ENCODE assay signal across 20 cellular contexts in genomic region chr1:5403935-5404334, GRCh38.
DNase-seq lines count a peak whose midpoint lies in the region; FAIRE-seq and TF ChIP-seq lines count a peak whose summit lies in the region.
"Had no signal": no experiment of that assay in that cellular context is flagged by ENCODE, and none has a peak within 500 bp of the region (broad histone marks: within the 10 kb centered on the region; RNA-seq: fewer than 3 reads in every experiment).

No MANE protein-coding gene starts in this region.

- H3K4me1 Mint-ChIP-seq in Caco-2 (ENCODE audit: low read depth, unreplicated experiment) = no peaks in the 10 kb centered on the region
- no peaks in the 10 kb centered on the region for H3K4me1 Mint-ChIP-seq in progenitor cell of endocrine pancreas (ENCODE audit: low read depth)

- H3K27ac Mint-ChIP-seq in Caco-2 (ENCODE audit: unreplicated experiment) (peak overlapping the region; percentile 77), progenitor cell of endocrine pancreas (peak overlapping the region; percentile 87)
- H3K27ac Mint-ChIP-seq: CD8-positive, alpha-beta T cell had no signal

- H3K4me1 ChIP-seq in Caco-2 (no peaks in the 10 kb centered on the region), kidney (ENCODE audit: control insufficient read depth in 1 of 2, insufficient read depth in 1 of 2, low read depth in 1 of 2, low read length in 2 of 2) (no peaks in the 10 kb centered on the region), breast epithelium (no peaks in the 10 kb centered on the region), stomach (no peaks in the 10 kb centered on the region)

- H3K27ac ChIP-seq in kidney (ENCODE audit: low read depth in 2 of 2, low read length in 2 of 2) (peak overlapping the region; percentile 37 to 74), breast epithelium (no peak overlapping the region), stomach (no peak overlapping the region)
- H3K27ac ChIP-seq: BLaER1 treated with 17β-estradiol and CSF1 and Interleukin-3, amounts not matched to agents 10 nM and 100 nM; GM23248 had no signal

- H3K27me3 Mint-ChIP-seq in Caco-2 (ENCODE audit: insufficient read depth, unreplicated experiment) (peaks cover 4% of the 10 kb centered on the region), progenitor cell of endocrine pancreas (no peaks in the 10 kb centered on the region)

- H3K36me3 Mint-ChIP-seq in Caco-2 (ENCODE audit: insufficient read depth, unreplicated experiment) (no peaks in the 10 kb centered on the region), progenitor cell of endocrine pancreas (ENCODE audit: insufficient read depth) (no peaks in the 10 kb centered on the region)
- H3K36me3 Mint-ChIP-seq: CD8-positive, alpha-beta T cell had no signal

- TF ChIP-seq EP300 in stomach (IDR thresholded peaks at IDR 0.05) = no peak

- no peak overlapping the region for H3K4me3 ChIP-seq in Caco-2 (ENCODE audit: low read depth, low read length)
- H3K4me3 ChIP-seq in kidney (ENCODE audit: low read length in 2 of 2) = no peak overlapping the region
- no peak overlapping the region for H3K4me3 ChIP-seq in breast epithelium
- H3K4me3 ChIP-seq in stomach = no peak overlapping the region
- H3K4me3 ChIP-seq: BLaER1 treated with 17β-estradiol and CSF1 and Interleukin-3, amounts not matched to agents 10 nM and 100 nM; GM23248 had no signal

- intact Hi-C loops in Caco-2 (cut with micrococcal nuclease; ENCODE audit: unreplicated experiment) = no loop called here
- intact Hi-C loops in kidney (cut with DNase I) = no loop called here
- intact Hi-C loops in breast epithelium (cut with DNase I; ENCODE audit: low total_unique reads) = no loop called here
- intact Hi-C loops in stomach (cut with DNase I; ENCODE audit: low total_unique reads) = no loop called here

- H3K27me3 ChIP-seq in Caco-2 (replicated peaks; ENCODE audit: control insufficient read depth, insufficient read depth, low read length) (no peaks in the 10 kb centered on the region), breast epithelium (no peaks in the 10 kb centered on the region), stomach (peaks cover 0 to 21% (median 0%) of the 10 kb centered on the region in 3 donors)
- H3K27me3 ChIP-seq: BLaER1 treated with 17β-estradiol and CSF1 and Interleukin-3, amounts not matched to agents 10 nM and 100 nM had no signal

- no TSS peak for BruUV-seq in Caco-2 (replicated peaks; lab: Mats Ljungman, UMichigan)

- no peak overlapping the region for H3K9ac ChIP-seq in kidney (ENCODE audit: low read length in 2 of 2)
- H3K9ac ChIP-seq: BLaER1 treated with 17β-estradiol and CSF1 and Interleukin-3, amounts not matched to agents 10 nM and 100 nM; GM23248 had no signal

- no peak overlapping the region for H3K4me3 Mint-ChIP-seq in Caco-2 (ENCODE audit: unreplicated experiment)
- H3K4me3 Mint-ChIP-seq in progenitor cell of endocrine pancreas (ENCODE audit: low read depth) = no peak overlapping the region
- H3K4me3 Mint-ChIP-seq: CD8-positive, alpha-beta T cell had no signal

- TF ChIP-seq CTCF in Caco-2 (IDR thresholded peaks at IDR 0.05; ENCODE audit: insufficient read depth in 1 of 2, low read depth in 1 of 2, low read length in 1 of 2, severe bottlenecking in 1 of 2, unreplicated experiment in 1 of 2) = no peak
- no peak for TF ChIP-seq CTCF in kidney (IDR thresholded peaks at IDR 0.05; ENCODE audit: borderline replicate concordance, extremely low read depth, insufficient read depth)
- no peak for TF ChIP-seq CTCF in progenitor cell of endocrine pancreas (IDR thresholded peaks at IDR 0.05; ENCODE audit: unreplicated experiment)
- TF ChIP-seq CTCF in breast epithelium (IDR thresholded peaks at IDR 0.05) = no peak
- TF ChIP-seq CTCF in stomach (IDR thresholded peaks at IDR 0.05) = no peak

- POLR2A ChIA-PET in Caco-2 (lab: Charles Lee) = no interaction called here

- 55 to 86% (median 71%) methylated on average over 3 to 5 of the region's 5 CpGs for WGBS in stomach, 5 donors

- H3K9me3 ChIP-seq in Caco-2 (peaks cover 6% of the 10 kb centered on the region; the same call in 1 of the 2 replicates), kidney (ENCODE audit: control insufficient read depth in 1 of 2, low read length in 2 of 2) (no peaks in the 10 kb centered on the region), breast epithelium (no peaks in the 10 kb centered on the region), stomach (no peaks in the 10 kb centered on the region)

- TF ChIP-seq POLR2A in breast epithelium (IDR thresholded peaks at IDR 0.05) = no peak
- TF ChIP-seq POLR2A in stomach (IDR thresholded peaks at IDR 0.05) = no peak

- FAIRE-seq in kidney (lab: Jason Lieb, UNC) = no peak
- FAIRE-seq: G401.6, GM12892, GM18507, H54, HTR-8/SVneo had no signal

- peaks cover 34% of the 10 kb centered on the region for H3K9me3 Mint-ChIP-seq in Caco-2 (ENCODE audit: unreplicated experiment)
- peaks cover 3% of the 10 kb centered on the region for H3K9me3 Mint-ChIP-seq in progenitor cell of endocrine pancreas (ENCODE audit: low read depth)

- DNase-seq in Caco-2 = no peak
- no peak for DNase-seq in kidney
- no peak for DNase-seq in progenitor cell of endocrine pancreas (ENCODE audit: low spot score, unreplicated experiment)
- no peak for DNase-seq in breast epithelium (ENCODE audit: low spot score in 2 of 2)
- no peak for DNase-seq in stimulated activated CD4-positive, alpha-beta T cell treated with anti-CD3 and anti-CD28 coated beads, Interleukin-2, amount 100 ng/mL, for 48 hours
- DNase-seq in stomach = no peak
- DNase-seq in activated naive CD4-positive, alpha-beta T cell treated with anti-CD3 and anti-CD28 coated beads, Interleukin-2, amount 50 U/mL, for 16 hours = no peak
- DNase-seq: 8988T; CD8-positive, alpha-beta T cell; DMS 273 treated with DMSO at 0.1 percent for 48 hours; DMS53; GM23248; HCEC 1CT; IMR-90 had no signal

- no peaks in the 10 kb centered on the region for H3K36me3 ChIP-seq in Caco-2 (ENCODE audit: control insufficient read depth, insufficient read depth, low read length)
- H3K36me3 ChIP-seq in kidney (ENCODE audit: control insufficient read depth in 1 of 2, insufficient read depth in 2 of 2, low read length in 2 of 2) = no peaks in the 10 kb centered on the region
- H3K36me3 ChIP-seq in breast epithelium = no peaks in the 10 kb centered on the region
- no peaks in the 10 kb centered on the region for H3K36me3 ChIP-seq in stomach
- H3K36me3 ChIP-seq: BLaER1 treated with 17β-estradiol and CSF1 and Interleukin-3, amounts not matched to agents 10 nM and 100 nM had no signal

- CTCF ChIA-PET in Caco-2 (lab: Charles Lee) = no interaction called here

Comparison
In these comparisons a context has a peak if more than half of its experiments do, and no peak if none do; other contexts are left out.
1. H3K27ac ChIP-seq: peak in kidney (2 of 2); none in breast epithelium (0 of 2) and stomach (0 of 5).